Comparison of ENCODE assay signal across 8 cellular contexts in the genomic region with DNA sequence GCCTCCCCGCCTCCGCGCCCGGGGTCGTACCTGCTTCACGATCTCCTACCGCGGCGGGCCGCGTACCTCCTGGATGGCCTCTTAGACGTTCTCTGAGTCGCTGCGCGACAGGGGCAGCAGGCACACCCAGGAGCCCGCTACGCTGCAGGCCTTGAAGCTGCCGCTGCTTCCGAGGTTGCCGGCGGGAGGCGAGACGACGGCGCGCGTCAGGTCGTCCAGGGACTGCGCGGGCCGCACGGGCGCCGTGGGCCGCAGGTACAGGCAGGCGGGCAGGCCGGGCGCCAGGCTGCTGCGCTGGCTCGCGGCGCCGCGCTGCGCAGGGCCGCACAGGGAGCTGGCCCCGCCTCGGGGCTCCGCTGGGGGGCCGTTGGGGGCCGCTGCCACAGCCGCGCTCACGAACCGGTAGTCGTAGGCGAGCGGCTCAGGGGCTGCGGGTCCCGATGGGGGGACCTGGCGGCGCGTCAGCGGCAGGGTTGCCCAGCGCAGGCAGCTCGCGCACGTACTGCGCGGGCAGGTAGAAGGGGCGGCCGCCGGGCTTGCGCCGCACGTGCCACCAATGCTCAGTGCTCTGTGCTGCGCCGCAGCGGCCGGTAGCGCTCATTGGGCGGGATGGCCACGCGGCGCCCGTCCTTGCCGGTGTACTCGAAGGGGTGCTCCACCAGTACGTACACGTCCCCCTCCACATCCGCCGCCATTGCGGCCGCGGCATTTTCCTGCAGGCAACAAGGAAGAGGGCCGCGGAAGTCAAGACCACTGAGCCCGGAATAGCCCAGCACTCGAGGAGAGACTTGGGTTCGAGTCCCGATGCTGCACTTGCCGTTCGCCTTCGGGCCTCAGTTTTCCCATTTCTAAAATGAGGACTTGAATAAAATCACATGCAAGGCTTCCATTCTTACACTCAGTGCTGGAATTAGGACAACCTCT.
DNase-seq lines count a peak whose midpoint lies in the region; TF ChIP-seq lines count a peak whose summit lies in the region.

No MANE protein-coding gene starts in this region.

- intact Hi-C loops in dorsolateral prefrontal cortex (cut with DNase I) = loop anchor here in 1 of 2 donors (5.0 kb wide), 1 partner anchor 184 kb away; no protein-coding TSS in a partner anchor

- TF ChIP-seq CTCF in dorsolateral prefrontal cortex (IDR thresholded peaks at IDR 0.05 in 54 of 56, conservative IDR thresholded peaks at IDR 0.05 in 2 of 56; ENCODE audit: low read depth in 1 of 56, partially characterized antibody in 56 of 56) = no peak

- H3K27ac ChIP-seq in dorsolateral prefrontal cortex (peak overlapping the region in 58 of 59 donors; percentile 4 to 94 (median 84)), muscle layer of duodenum (ENCODE audit: low read length) (no peak overlapping the region)

- H3K4me1 ChIP-seq in muscle layer of duodenum (ENCODE audit: control insufficient read depth in 1 of 2, insufficient read depth in 2 of 2, low read length in 2 of 2) = peaks cover 4 to 60% of the 10 kb centered on the region in 2 donors
- H3K4me1 ChIP-seq in HAP-1 = peaks cover 4% of the 10 kb centered on the region

- no peaks in the 10 kb centered on the region for H3K9me3 ChIP-seq in muscle layer of duodenum (ENCODE audit: control insufficient read depth in 1 of 2, low read length in 2 of 2)
- no peaks in the 10 kb centered on the region for H3K9me3 ChIP-seq in HAP-1

- H3K27me3 ChIP-seq in dorsolateral prefrontal cortex (no peaks in the 10 kb centered on the region), muscle layer of duodenum (ENCODE audit: low read depth, low read length) (peaks cover 17% of the 10 kb centered on the region), HAP-1 (ENCODE audit: low read depth) (no peaks in the 10 kb centered on the region)

- in situ Hi-C loops in HAP-1 (cut with MboI; ENCODE audit: low sequenced_read_pairs) = no loop called here

- H3K4me3 ChIP-seq in dorsolateral prefrontal cortex (peak overlapping the region in 58 of 59 donors; percentile 34 to 70 (median 54)), muscle layer of duodenum (ENCODE audit: low read depth in 1 of 2, low read length in 2 of 2) (peak overlapping the region; percentile 13 to 58), HAP-1 (no peak overlapping the region)

- H3K36me3 ChIP-seq in muscle layer of duodenum (ENCODE audit: control insufficient read depth in 1 of 2, insufficient read depth in 2 of 2, low read length in 2 of 2) (peaks cover 0 to 5% of the 10 kb centered on the region in 2 donors), HAP-1 (replicated peaks) (no peaks in the 10 kb centered on the region)

- DNase-seq in DMS79 treated with DMSO at 0.1 percent for 48 hours (lab: John Stamatoyannopoulos, UW) (peak; percentile 11), NCI-H2196 treated with DMSO at 0.1 percent for 48 hours (lab: John Stamatoyannopoulos, UW; ENCODE audit: unreplicated experiment) (peak; percentile 38), dorsolateral prefrontal cortex (peak in 5 of 10 donors; percentile 33 to 60 (median 48)), activated gamma-delta T cell (lab: John Stamatoyannopoulos, UW) (no peak), HAP-1 (ENCODE audit: low spot score in 2 of 2) (no peak)
- no peak for DNase-seq in NK-92 treated with Interleukin-12 subunit alpha and Interleukin-12 subunit beta, amount 100 ng/mL, for 24 hours (lab: John Stamatoyannopoulos, UW)
- DNase-seq in central memory CD4-positive, alpha-beta T cell = no peak

Comparison
In these comparisons a context has a peak if more than half of its experiments do, and no peak if none do; other contexts are left out.
1. DNase-seq: peak in DMS79 treated with DMSO at 0.1 percent for 48 hours (single experiment) and NCI-H2196 treated with DMSO at 0.1 percent for 48 hours (single experiment); none in activated gamma-delta T cell (single experiment), NK-92 treated with Interleukin-12 subunit alpha and Interleukin-12 subunit beta, amount 100 ng/mL, for 24 hours (single experiment), HAP-1 (0 of 2) and central memory CD4-positive, alpha-beta T cell (single experiment).